Comparison of ENCODE assay signal across 14 cellular contexts in genomic region chr1:183711691-183712401, GRCh38. TPM values are rescaled to one million over a fixed set of nuclear protein-coding genes. Genes with fewer than 3 reads are reported as not detected.
A peak's percentile ranks its signal among the peaks of the same experiment; 100 is the strongest.
DNase-seq lines count a peak whose midpoint lies in the region; ATAC-seq and TF ChIP-seq lines count a peak whose summit lies in the region.
"Had no signal": no experiment of that assay in that cellular context is flagged by ENCODE, and none has a peak within 500 bp of the region (broad histone marks: within the 10 kb centered on the region; RNA-seq: fewer than 3 reads in every experiment).

No MANE protein-coding gene starts in this region.

- no TSS peak for BruUV-seq in OCI-LY7 (replicated peaks; lab: Mats Ljungman, UMichigan)

- no peak for TF ChIP-seq POLR2A in esophagus muscularis mucosa (IDR thresholded peaks at IDR 0.05; ENCODE audit: low read depth)

- DNase-seq in EH (ENCODE audit: low read depth): peak; percentile 81
- peak; percentile 34 for DNase-seq in OCI-M1 (lab: John Stamatoyannopoulos, UW)
- peak; percentile 78 for DNase-seq in fibroblast of the aortic adventitia (ENCODE audit: low read depth)
- DNase-seq in osteoblast (ENCODE audit: insufficient read length, low spot score, missing footprints): peak; percentile 83
- DNase-seq in esophagus muscularis mucosa (ENCODE audit: extremely low spot score): no peak
- DNase-seq in OCI-LY7 (ENCODE audit: low spot score): no peak
- no peak for DNase-seq in activated CD4-positive, alpha-beta T cell treated with anti-CD3 and anti-CD28 coated beads for 1 hour
- DNase-seq: effector CD8-positive, alpha-beta T cell; NCI-H2029 treated with DMSO at 0.1 percent for 48 hours; stimulated activated CD4-positive, alpha-beta T cell treated with anti-CD3 and anti-CD28 coated beads, Interleukin-12 subunit alpha, Interleukin-12 subunit beta, amount 100 ng/mL, for 4 hours; stimulated activated CD8-positive, alpha-beta memory T cell treated with anti-CD3 and anti-CD28 coated beads, Interleukin-4, amount 100 ng/mL, for 48 hours had no signal

- H3K9me2 ChIP-seq in OCI-LY7 (ENCODE audit: insufficient read depth, low read length): no peaks in the 10 kb centered on the region

- POLR2A ChIA-PET in OCI-LY7 (lab: Charles Lee): interaction anchor here (0.7 kb wide), 1 partner anchor 163 kb away, joined by 3 read pairs; no protein-coding TSS in a partner anchor

- H3K4me1 ChIP-seq in osteoblast (ENCODE audit: insufficient read depth, low read length) (peaks cover 10% of the 10 kb centered on the region), esophagus muscularis mucosa (peaks cover 0 to 17% (median 4%) of the 10 kb centered on the region in 4 donors), OCI-LY7 (ENCODE audit: insufficient read depth, low read length, poor library complexity, severe bottlenecking) (no peaks in the 10 kb centered on the region)

- no peak overlapping the region for H3K27ac ChIP-seq in osteoblast (ENCODE audit: low read depth, low read length)
- no peak overlapping the region for H3K27ac ChIP-seq in esophagus muscularis mucosa (replicated peaks in 1 of 4)
- no peak overlapping the region for H3K27ac ChIP-seq in OCI-LY7 (ENCODE audit: low read depth, low read length, poor library complexity, severe bottlenecking)
- H3K27ac ChIP-seq: vagina had no signal

- H4K20me1 ChIP-seq in osteoblast (ENCODE audit: insufficient read depth, low read length) (no peaks in the 10 kb centered on the region), OCI-LY7 (ENCODE audit: insufficient read depth, low read length) (no peaks in the 10 kb centered on the region)

- CTCF ChIA-PET in OCI-LY7 (lab: Charles Lee; ENCODE audit: unreplicated experiment): no interaction called here

- no peak overlapping the region for H2AFZ ChIP-seq in osteoblast (ENCODE audit: low read length)
- no peak overlapping the region for H2AFZ ChIP-seq in OCI-LY7 (ENCODE audit: low read length)

- H3K79me2 ChIP-seq in osteoblast (ENCODE audit: insufficient read depth, low read length) (no peaks in the 10 kb centered on the region), OCI-LY7 (ENCODE audit: insufficient read depth, low read depth, low read length) (no peaks in the 10 kb centered on the region)

- no peak for TF ChIP-seq EP300 in esophagus muscularis mucosa (IDR thresholded peaks at IDR 0.05)

- peak; percentile 1 for TF ChIP-seq CTCF in fibroblast of the aortic adventitia (IDR thresholded peaks at IDR 0.05; ENCODE audit: insufficient read depth, low read length)
- peak; percentile 8 for TF ChIP-seq CTCF in osteoblast (IDR thresholded peaks at IDR 0.05; ENCODE audit: extremely low read depth, low read depth, low read length)
- TF ChIP-seq CTCF in esophagus muscularis mucosa (IDR thresholded peaks at IDR 0.05): no peak
- TF ChIP-seq CTCF in OCI-LY7 (conservative IDR thresholded peaks at IDR 0.05; ENCODE audit: low read length): no peak

- H3K36me3 ChIP-seq in osteoblast (ENCODE audit: insufficient read depth, low read length) (no peaks in the 10 kb centered on the region), esophagus muscularis mucosa (no peaks in the 10 kb centered on the region), OCI-LY7 (ENCODE audit: insufficient read depth, low read length) (no peaks in the 10 kb centered on the region)
- H3K36me3 ChIP-seq: vagina had no signal

- H3K27me3 ChIP-seq in osteoblast (ENCODE audit: insufficient read depth, low read length) (no peaks in the 10 kb centered on the region), esophagus muscularis mucosa (no peaks in the 10 kb centered on the region)
- H3K27me3 ChIP-seq: vagina had no signal

- H3K9me3 ChIP-seq in osteoblast (ENCODE audit: low read depth, low read length): no peaks in the 10 kb centered on the region
- H3K9me3 ChIP-seq in esophagus muscularis mucosa: no peaks in the 10 kb centered on the region
- no peaks in the 10 kb centered on the region for H3K9me3 ChIP-seq in OCI-LY7 (ENCODE audit: low read length)
- H3K9me3 ChIP-seq: vagina had no signal

- ATAC-seq in HG02571 (IDR thresholded peaks at IDR 0.05; ENCODE audit: unreplicated experiment): no peak

- no peak overlapping the region for H3K4me2 ChIP-seq in osteoblast (ENCODE audit: insufficient read depth, low read length)
- no peak overlapping the region for H3K4me2 ChIP-seq in OCI-LY7 (ENCODE audit: low read length)

- intact Hi-C loops in esophagus muscularis mucosa (cut with DNase I) (no loop called here), OCI-LY7 (cut with micrococcal nuclease; ENCODE audit: unreplicated experiment) (no loop called here)

- WGBS in esophagus muscularis mucosa: 55% methylated on average over 6 of the region's 6 CpGs

- H3K4me3 ChIP-seq in fibroblast of the aortic adventitia (ENCODE audit: low read depth, low read length) (no peak overlapping the region), osteoblast (ENCODE audit: insufficient read depth, low read length) (no peak overlapping the region), esophagus muscularis mucosa (no peak overlapping the region), OCI-LY7 (ENCODE audit: low read depth, low read length, poor library complexity, severe bottlenecking) (no peak overlapping the region)
- H3K4me3 ChIP-seq: vagina had no signal

RNA-seq across cellular contexts. Expression of gene APOBEC4, which starts 58.7 kb away (rescaled TPM):
- total RNA-seq in fibroblast of the aortic adventitia (ENCODE audit: low replicate concordance) (not detected in 2 replicates), osteoblast (under 0.01 TPM in 1 of 2 replicates, not detected in the other), esophagus muscularis mucosa (not detected), OCI-LY7 (2022) (not detected in 2 replicates)
- total RNA-seq in OCI-LY7 (2014; rRNA removed; shearing (Covaris generic)): not detected in 2 replicates
- total RNA-seq: activated CD8-positive, alpha-beta memory T cell treated with anti-CD3 and anti-CD28 coated beads for 36 hours; vagina had no signal

Comparison
In these comparisons a context has a peak if more than half of its experiments do, and no peak if none do; other contexts are left out.
1. DNase-seq: peak in EH (single experiment), OCI-M1 (single experiment), fibroblast of the aortic adventitia (single experiment) and osteoblast (single experiment); none in esophagus muscularis mucosa (single experiment), OCI-LY7 (single experiment) and activated CD4-positive, alpha-beta T cell treated with anti-CD3 and anti-CD28 coated beads for 1 hour (single experiment).
2. CTCF ChIP-seq: peak in fibroblast of the aortic adventitia (single experiment) and osteoblast (single experiment); none in esophagus muscularis mucosa (0 of 3) and OCI-LY7 (single experiment).